ENCODE assay signal across 1 cellular context in the genomic region with DNA sequence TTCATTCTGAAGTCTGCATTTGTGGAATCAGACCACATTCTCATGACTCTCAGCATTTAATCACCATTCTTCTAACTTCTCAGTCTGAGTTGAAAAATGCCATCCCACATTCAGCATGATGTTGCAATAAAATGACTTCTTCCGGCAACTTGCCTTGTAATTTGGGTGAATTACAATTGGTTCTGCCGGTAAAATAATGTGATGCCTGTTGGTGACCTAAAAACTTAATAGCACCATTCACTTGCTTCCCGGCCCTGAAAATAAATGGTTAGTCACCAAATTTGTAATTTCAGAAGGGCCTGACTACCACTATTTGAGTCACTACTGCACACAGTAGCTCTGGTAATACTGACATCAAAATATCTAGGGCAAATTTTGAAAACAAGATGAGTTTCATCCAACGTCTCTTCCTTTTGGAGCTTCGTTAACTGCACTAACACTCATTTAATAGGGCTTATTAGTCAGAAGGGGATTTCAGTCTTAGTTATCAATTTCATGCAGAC.
TF ChIP-seq lines count a peak whose summit lies in the region.

No MANE protein-coding gene starts in this region.

TF ChIP-seq in HCT116, 20 proteins besides CTCF, POLR2A, EP300 and RAD21 (continued from another document):
- TF ChIP-seq MAX (IDR thresholded peaks at IDR 0.05), result no peak
- no peak for TF ChIP-seq CEBPB (IDR thresholded peaks at IDR 0.05; ENCODE audit: low read depth)
- no peak for TF ChIP-seq JUND (IDR thresholded peaks at IDR 0.05)
- no peak for TF ChIP-seq YY1 (IDR thresholded peaks at IDR 0.05; ENCODE audit: extremely low read depth, insufficient replicate concordance, low read depth, low read length)
- no peak for TF ChIP-seq SIN3A (IDR thresholded peaks at IDR 0.05; ENCODE audit: low read depth)
- TF ChIP-seq ELF1 (IDR thresholded peaks at IDR 0.05; ENCODE audit: borderline replicate concordance, low read depth), result no peak
- TF ChIP-seq REST (IDR thresholded peaks at IDR 0.05; ENCODE audit: low read depth), result no peak
- TF ChIP-seq SRF (IDR thresholded peaks at IDR 0.05; ENCODE audit: low read depth), result no peak
- no peak for TF ChIP-seq ZBTB33 (IDR thresholded peaks at IDR 0.05; ENCODE audit: extremely low read depth, insufficient replicate concordance, low read length)
- no peak for TF ChIP-seq FOSL1 (IDR thresholded peaks at IDR 0.05; ENCODE audit: low read depth)
